ENCODE assay signal across 8 cellular contexts in the genomic region with DNA sequence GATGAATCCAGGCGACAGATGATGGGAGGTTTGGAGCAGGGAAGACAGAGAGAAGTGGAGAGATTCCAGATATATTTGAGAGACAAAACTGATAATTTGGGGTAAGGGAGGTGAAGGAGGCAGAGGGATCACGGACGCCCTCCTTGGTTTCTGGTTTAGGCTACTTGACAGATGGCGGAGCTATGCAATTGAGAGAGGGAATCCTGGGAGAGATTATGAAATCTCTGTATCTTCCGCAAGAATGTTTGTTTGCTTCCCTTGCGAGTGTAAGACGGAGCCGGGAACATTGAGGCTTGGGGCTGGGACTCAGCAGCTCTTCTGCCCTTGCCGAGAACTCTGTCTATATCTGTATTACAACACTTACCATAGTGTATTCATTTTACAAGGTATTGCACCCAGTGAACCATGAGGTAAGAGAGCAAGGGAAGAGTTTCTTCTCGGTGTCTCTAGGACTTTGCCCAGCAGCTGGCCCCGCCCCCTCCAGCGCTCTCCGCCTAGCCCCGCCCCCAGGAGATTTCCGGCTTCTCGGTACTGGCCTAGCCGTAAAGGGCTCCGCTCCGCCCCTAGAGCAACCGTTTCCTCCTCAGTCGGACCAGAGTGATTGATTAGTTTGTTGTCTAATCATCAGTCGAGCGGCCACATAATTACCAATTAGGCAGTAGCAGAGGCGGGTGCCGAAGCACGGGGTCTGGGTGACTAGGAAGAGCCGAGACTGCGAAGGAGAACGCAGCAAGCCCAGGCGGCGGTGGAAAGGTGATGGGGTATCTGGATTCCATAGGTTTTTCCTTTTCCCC. TPM values are rescaled to one million over a fixed set of nuclear protein-coding genes. Genes with fewer than 3 reads are reported as not detected.
DNase-seq lines count a peak whose midpoint lies in the region; ATAC-seq, FAIRE-seq and TF ChIP-seq lines count a peak whose summit lies in the region.

PRR13 (plus strand) TSS at position 695 of the 794 bp plus-strand sequence. CDS start 981 bp downstream, outside the sequence.

- peak; percentile 85 for FAIRE-seq in GM12891 (lab: Jason Lieb, UNC)

- WGBS in adipose tissue, 3 donors, result 0 to 1% (median 1%) methylated on average over 31 of the region's 31 CpGs

- POLR2A ChIA-PET in T-cell (lab: Charles Lee), result interaction anchor here (0.8 to 1.7 kb wide), 4 partner anchors 62 to 146 kb away, joined by 3 to 10 read pairs (median 5); partner anchors contain the start of genes PFDN5 (in 1 of the 2) and SP1 (in 1 of the 2)

- ATAC-seq in HG02840 (IDR thresholded peaks at IDR 0.05; ENCODE audit: low FRiP score, unreplicated experiment) (peak; percentile 96), T-cell (replicated peaks in 1 of 4) (peak; percentile 98 to 99 (median 99))

- H3K4me3 Mint-ChIP-seq in T-cell (peak within 1 kb of the TSS; percentile 86 to 97 (median 95)), type B pancreatic cell (peak within 1 kb of the TSS; percentile 96)

- TF ChIP-seq CTCF in type B pancreatic cell (conservative IDR thresholded peaks at IDR 0.05), result no peak

- CTCF ChIA-PET in T-cell (lab: Charles Lee), result interaction anchor here in 1 of 2 donors (0.9 to 1.3 kb wide), 5 partner anchors 20 to 120 kb away, joined by 3 to 7 read pairs (median 3); partner anchors contain the start of genes AAAS and TARBP2

- H3K27ac ChIP-seq in adipose tissue (ENCODE audit: low read depth, low read length), result peak within 1 kb of the TSS; percentile 69

- TF ChIP-seq POLR2A in GM12891 (IDR thresholded peaks at IDR 0.05; ENCODE audit: low read depth, low read length), result peak; percentile 99

- DNase-seq in GM12891 (ENCODE audit: insufficient read length, low spot score) (peak; percentile 87), NCI-H1436 treated with DMSO at 0.1 percent for 48 hours (lab: John Stamatoyannopoulos, UW) (peak; percentile 99), T-cell (peak; percentile 92 to 100 (median 99)), cardiac septum (ENCODE audit: low spot score) (peak; percentile 99), pons (ENCODE audit: low spot score) (peak; percentile 100), type B pancreatic cell (ENCODE audit: extremely low spot score, unreplicated experiment) (peak; percentile 96)

- H3K4me1 Mint-ChIP-seq in T-cell, result peaks cover 38 to 51% (median 47%) of the 10 kb centered on the region in 3 donors
- peaks cover 25% of the 10 kb centered on the region for H3K4me1 Mint-ChIP-seq in type B pancreatic cell (ENCODE audit: unreplicated experiment)

- H3K9me3 Mint-ChIP-seq in T-cell (no peaks in the 10 kb centered on the region), type B pancreatic cell (no peaks in the 10 kb centered on the region)

- H3K27me3 Mint-ChIP-seq in T-cell (no peaks in the 10 kb centered on the region), type B pancreatic cell (no peaks in the 10 kb centered on the region)

- intact Hi-C loops in cardiac septum (cut with DNase I), result no loop called here

- H3K27ac Mint-ChIP-seq in T-cell (peak within 1 kb of the TSS; percentile 96 to 98), type B pancreatic cell (peak within 1 kb of the TSS; percentile 96)

- H3K36me3 Mint-ChIP-seq in T-cell, result peaks cover 24% of the 10 kb centered on the region
- H3K36me3 Mint-ChIP-seq in type B pancreatic cell, result peaks cover 4% of the 10 kb centered on the region

TF ChIP-seq in GM12891, 5 proteins besides CTCF, POLR2A, EP300 and RAD21:
- peak; percentile 98 for TF ChIP-seq POLR2AphosphoS5 (IDR thresholded peaks at IDR 0.05; ENCODE audit: low read depth, low read length)
- TF ChIP-seq PAX5 (IDR thresholded peaks at IDR 0.05; ENCODE audit: insufficient read depth, low read length, severe bottlenecking), result no peak
- peak; percentile 97 for TF ChIP-seq TAF1 (IDR thresholded peaks at IDR 0.05; ENCODE audit: low read depth, low read length)
- TF ChIP-seq POU2F2 (IDR thresholded peaks at IDR 0.05; ENCODE audit: low read depth, low read length), result peak; percentile 94
TF ChIP-seq in GM12891: peak in this region for 3.

RNA-seq across cellular contexts. Expression of gene PRR13, which starts in this region (rescaled TPM):
- 315 TPM for polyA plus RNA-seq in GM12891 (2012; ENCODE audit: low read depth, missing spikeins)
- total RNA-seq in T-cell, result 100 to 1,000 TPM; 175 to 215 (median 187) TPM
- 100 to 1,000 TPM in 2 of 3 donors, 10 to 100 TPM in 1; 82.1 to 179 (median 162) TPM for polyA plus RNA-seq in adipose tissue
- total RNA-seq in cardiac septum, result 61.5 TPM
- 88.1 and 142 TPM in 2 replicates for total RNA-seq in type B pancreatic cell (ENCODE audit: low replicate concordance)

Comparison
In these comparisons a context has a peak if more than half of its experiments do, and no peak if none do; other contexts are left out.
1. Peak in every context shown above with its lines: DNase-seq, ATAC-seq and H3K27ac ChIP-seq.